In the genomic region with DNA sequence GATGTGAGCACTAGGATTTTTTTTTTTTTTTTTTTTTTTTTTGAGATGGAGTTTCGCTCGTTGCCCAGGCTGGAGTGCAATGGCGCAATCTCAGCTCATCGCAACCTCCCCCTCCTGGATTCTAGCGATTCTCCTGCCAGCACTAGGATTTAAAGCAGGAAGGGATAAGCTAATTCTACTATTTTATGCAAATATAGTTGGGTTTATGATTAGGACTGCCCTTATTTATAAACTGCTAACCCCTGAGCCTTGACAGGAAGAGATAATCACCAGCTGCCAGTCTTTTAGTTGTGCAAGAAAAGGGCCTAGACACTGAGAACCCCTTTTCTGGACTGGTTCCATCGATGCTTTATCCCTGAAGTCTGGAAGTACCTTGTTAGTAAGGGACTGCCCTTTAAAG, we compare ENCODE assay signal across 3 cellular contexts.
"Had no signal": no experiment of that assay in that cellular context is flagged by ENCODE, and none has a peak within 500 bp of the region (broad histone marks: within the 10 kb centered on the region; RNA-seq: fewer than 3 reads in every experiment).

No MANE protein-coding gene starts in this region.

- DNase-seq: GDM1, GF-D8 had no signal

- H3K4me3 ChIP-seq: GM12878 had no signal
